17 cellular contexts compared by ENCODE assay signal in the genomic region with DNA sequence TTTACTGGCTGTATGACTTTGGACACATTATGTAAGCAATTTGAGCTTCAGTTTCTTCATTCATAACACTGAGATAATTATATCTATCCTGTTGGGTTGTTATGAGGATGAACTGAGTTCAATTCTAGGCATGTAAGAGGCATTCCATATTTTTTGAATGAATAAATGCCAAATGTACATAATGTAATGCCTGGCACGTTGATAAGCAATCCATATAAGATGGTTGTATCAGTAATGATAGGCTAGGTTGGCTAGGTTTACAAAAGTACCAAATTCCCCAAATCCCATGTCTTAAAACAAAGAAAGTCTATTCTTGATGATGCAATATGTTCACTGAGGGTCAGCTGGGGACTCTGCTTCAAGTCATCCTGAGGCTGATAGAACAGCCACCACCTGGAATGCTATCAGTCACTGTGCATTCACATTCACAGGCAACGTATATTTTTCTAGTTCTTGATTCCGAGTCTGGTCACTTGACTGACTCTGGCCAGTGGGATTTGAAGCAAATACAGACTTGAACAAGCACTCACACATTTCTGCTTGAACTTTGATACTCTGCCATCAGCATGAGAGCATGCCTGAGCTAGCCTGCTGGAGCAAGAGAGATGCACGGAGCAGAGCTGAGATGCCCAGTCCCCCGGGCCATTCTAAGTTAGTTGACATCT.
"Had no signal": no experiment of that assay in that cellular context is flagged by ENCODE, and none has a peak within 500 bp of the region (broad histone marks: within the 10 kb centered on the region; RNA-seq: fewer than 3 reads in every experiment).

No MANE protein-coding gene starts in this region.

- H3K36me3 ChIP-seq: colonic mucosa, left lung, suprapubic skin had no signal

- H3K4me3 ChIP-seq: colonic mucosa, left lung, mucosa of descending colon, skin epidermis, suprapubic skin had no signal

- DNase-seq: activated CD4-positive, alpha-beta T cell treated with anti-CD3 and anti-CD28 coated beads for 36 hours; activated CD4-positive, alpha-beta T cell treated with anti-CD3 and anti-CD28 coated beads, Interleukin-2, amount 50 U/mL, for 48 hours; activated naive CD4-positive, alpha-beta T cell; activated naive CD8-positive, alpha-beta T cell treated with anti-CD3 and anti-CD28 coated beads for 36 hours; activated T-cell treated with anti-CD3 and anti-CD28 coated beads for 4 hours; colonic mucosa; hypothalamus; kidney; left lung; mucosa of descending colon; naive B cell; stimulated activated CD4-positive, alpha-beta T cell treated with anti-CD3 and anti-CD28 coated beads, Interleukin-15, amount 100 ng/mL, for 24 hours; stimulated activated CD4-positive, alpha-beta T cell treated with anti-CD3 and anti-CD28 coated beads, Interleukin-2, amount 100 ng/mL, for 48 hours; stimulated activated naive CD8-positive, alpha-beta T cell treated with anti-CD3 and anti-CD28 coated beads, Interleukin-15, amount 100 ng/mL, for 72 hours; T-helper 2 cell had no signal

- FAIRE-seq: kidney had no signal

- H3K27ac ChIP-seq: colonic mucosa, left lung, skin epidermis, suprapubic skin had no signal

- H3K9me3 ChIP-seq: colonic mucosa, mucosa of descending colon, suprapubic skin had no signal

- H3K4me1 ChIP-seq: colonic mucosa had no signal

- H3K27me3 ChIP-seq: colonic mucosa, left lung, suprapubic skin had no signal
